Comparison of ENCODE assay signal across 8 cellular contexts in the genomic region with DNA sequence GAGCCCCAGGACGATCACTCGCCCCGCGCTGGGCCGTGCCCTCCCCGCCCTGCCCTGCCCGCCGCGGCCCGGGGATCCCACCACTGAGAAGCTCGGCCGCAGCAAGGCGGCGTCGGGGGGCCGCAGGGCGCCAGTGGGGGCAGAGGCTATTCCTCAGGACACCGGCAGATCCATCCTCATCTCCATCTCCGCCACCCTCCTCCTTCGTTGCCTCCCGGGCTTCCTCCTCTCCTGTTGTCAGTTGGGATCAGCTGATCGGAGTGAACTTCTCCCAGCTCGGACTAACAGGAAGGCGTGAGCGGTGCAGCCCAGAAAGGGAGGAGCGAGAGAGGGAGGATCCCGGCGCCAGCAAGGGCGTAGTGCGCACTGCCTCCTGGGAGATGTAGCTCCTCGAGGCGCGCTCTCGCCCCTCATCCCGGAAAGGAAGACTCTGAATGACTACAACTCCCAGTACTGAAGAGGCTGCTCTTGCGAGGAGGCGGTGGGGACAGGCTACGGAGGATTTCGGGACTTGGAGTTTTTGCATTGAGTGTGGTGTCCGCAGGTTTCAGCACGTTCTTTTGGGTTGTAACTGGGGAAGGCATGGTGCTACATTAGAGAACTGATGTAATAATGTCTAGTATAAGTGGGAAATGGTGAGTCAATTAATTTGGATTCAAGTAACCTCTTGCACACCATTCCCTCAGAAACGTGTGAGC. TPM values are rescaled to one million over a fixed set of nuclear protein-coding genes. Genes with fewer than 3 reads are reported as not detected.
DNase-seq lines count a peak whose midpoint lies in the region; ATAC-seq and TF ChIP-seq lines count a peak whose summit lies in the region.

A gene with protein sequence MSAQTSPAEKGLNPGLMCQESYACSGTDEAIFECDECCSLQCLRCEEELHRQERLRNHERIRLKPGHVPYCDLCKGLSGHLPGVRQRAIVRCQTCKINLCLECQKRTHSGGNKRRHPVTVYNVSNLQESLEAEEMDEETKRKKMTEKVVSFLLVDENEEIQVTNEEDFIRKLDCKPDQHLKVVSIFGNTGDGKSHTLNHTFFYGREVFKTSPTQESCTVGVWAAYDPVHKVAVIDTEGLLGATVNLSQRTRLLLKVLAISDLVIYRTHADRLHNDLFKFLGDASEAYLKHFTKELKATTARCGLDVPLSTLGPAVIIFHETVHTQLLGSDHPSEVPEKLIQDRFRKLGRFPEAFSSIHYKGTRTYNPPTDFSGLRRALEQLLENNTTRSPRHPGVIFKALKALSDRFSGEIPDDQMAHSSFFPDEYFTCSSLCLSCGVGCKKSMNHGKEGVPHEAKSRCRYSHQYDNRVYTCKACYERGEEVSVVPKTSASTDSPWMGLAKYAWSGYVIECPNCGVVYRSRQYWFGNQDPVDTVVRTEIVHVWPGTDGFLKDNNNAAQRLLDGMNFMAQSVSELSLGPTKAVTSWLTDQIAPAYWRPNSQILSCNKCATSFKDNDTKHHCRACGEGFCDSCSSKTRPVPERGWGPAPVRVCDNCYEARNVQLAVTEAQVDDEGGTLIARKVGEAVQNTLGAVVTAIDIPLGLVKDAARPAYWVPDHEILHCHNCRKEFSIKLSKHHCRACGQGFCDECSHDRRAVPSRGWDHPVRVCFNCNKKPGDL (minus strand): TSS at position 262 of the 698 bp plus-strand sequence. CDS start 2,598 bp downstream, outside the sequence.

- H3K4me2 ChIP-seq in BLaER1 treated with 17β-estradiol and CSF1 and Interleukin-3, amounts not matched to agents 10 nM and 100 nM = peak within 1 kb of the TSS; percentile 67 to 97 (median 86)

- peaks cover 19 to 25% (median 23%) of the 10 kb centered on the region in 11 experiments for H3K36me3 ChIP-seq in BLaER1 treated with 17β-estradiol and CSF1 and Interleukin-3, amounts not matched to agents 10 nM and 100 nM
- H3K36me3 ChIP-seq in left lung = peaks cover 0 to 22% of the 10 kb centered on the region in 2 donors

- H3K4me3 ChIP-seq in BLaER1 treated with 17β-estradiol and CSF1 and Interleukin-3, amounts not matched to agents 10 nM and 100 nM = peak within 1 kb of the TSS; percentile 70 to 88 (median 76)
- peak within 1 kb of the TSS; percentile 58 to 65 for H3K4me3 ChIP-seq in left lung

- peaks cover 0 to 37% (median 15%) of the 10 kb centered on the region in 11 experiments; a peak in 13 of 22 replicates for H4K20me1 ChIP-seq in BLaER1 treated with 17β-estradiol and CSF1 and Interleukin-3, amounts not matched to agents 10 nM and 100 nM

- peak; percentile 96 for DNase-seq in NCI-H748 treated with DMSO at 0.1 percent for 48 hours (lab: John Stamatoyannopoulos, UW)
- peak; percentile 76 to 92 for DNase-seq in activated CD4-positive, alpha-beta T cell treated with anti-CD3 and anti-CD28 coated beads, Interleukin-2, amount 50 U/mL, for 24 hours (ENCODE audit: low read depth in 1 of 2, low spot score in 1 of 2)
- peak; percentile 99 for DNase-seq in dermis blood vessel endothelial cell
- peak; percentile 98 to 99 for DNase-seq in left lung
- DNase-seq in stimulated activated CD4-positive, alpha-beta T cell treated with anti-CD3 and anti-CD28 coated beads, Interleukin-2, amount 100 ng/mL, for 48 hours = peak; percentile 84 to 85

- no peaks in the 10 kb centered on the region for H3K9me3 ChIP-seq in BLaER1 treated with 17β-estradiol and CSF1 and Interleukin-3, amounts not matched to agents 10 nM and 100 nM (replicated peaks in 1 of 11)
- no peaks in the 10 kb centered on the region for H3K9me3 ChIP-seq in left lung

- TF ChIP-seq CTCF in left lung (IDR thresholded peaks at IDR 0.05) = no peak

- intact Hi-C loops in left lung (cut with DNase I) = no loop called here

- H3K27ac ChIP-seq in BLaER1 treated with 17β-estradiol and CSF1 and Interleukin-3, amounts not matched to agents 10 nM and 100 nM = peak within 1 kb of the TSS; percentile 59 to 88 (median 71)
- peak within 1 kb of the TSS; percentile 83 to 87 for H3K27ac ChIP-seq in left lung

- ATAC-seq in GM19372 (IDR thresholded peaks at IDR 0.05; ENCODE audit: low read depth, unreplicated experiment) (peak; percentile 93), HG03558 (IDR thresholded peaks at IDR 0.05; ENCODE audit: extremely low read depth, unreplicated experiment) (peak; percentile 96), left lung (peak; percentile 100)

- peak within 1 kb of the TSS; percentile 79 to 88 (median 85) for H3K9ac ChIP-seq in BLaER1 treated with 17β-estradiol and CSF1 and Interleukin-3, amounts not matched to agents 10 nM and 100 nM

- no peaks in the 10 kb centered on the region for H3K27me3 ChIP-seq in BLaER1 treated with 17β-estradiol and CSF1 and Interleukin-3, amounts not matched to agents 10 nM and 100 nM
- H3K27me3 ChIP-seq in left lung = no peaks in the 10 kb centered on the region

- peaks cover 31 to 44% (median 41%) of the 10 kb centered on the region in 10 experiments for H3K4me1 ChIP-seq in BLaER1 treated with 17β-estradiol and CSF1 and Interleukin-3, amounts not matched to agents 10 nM and 100 nM
- peaks cover 4 to 42% of the 10 kb centered on the region in 2 donors for H3K4me1 ChIP-seq in left lung

RNA-seq across cellular contexts. Expression of the gene that starts here (rescaled TPM):
- total RNA-seq in dermis blood vessel endothelial cell (21.3 and 22.4 TPM in 2 replicates), left lung (10 to 100 TPM; 14.6 to 20.9 TPM)

Comparison
In these comparisons a context has a peak if more than half of its experiments do, and no peak if none do; other contexts are left out.
1. Peak in every context shown above with its lines: DNase-seq, ATAC-seq, H3K4me3 ChIP-seq and H3K27ac ChIP-seq.